Comparison of ENCODE assay signal across 4 cellular contexts in the genomic region with DNA sequence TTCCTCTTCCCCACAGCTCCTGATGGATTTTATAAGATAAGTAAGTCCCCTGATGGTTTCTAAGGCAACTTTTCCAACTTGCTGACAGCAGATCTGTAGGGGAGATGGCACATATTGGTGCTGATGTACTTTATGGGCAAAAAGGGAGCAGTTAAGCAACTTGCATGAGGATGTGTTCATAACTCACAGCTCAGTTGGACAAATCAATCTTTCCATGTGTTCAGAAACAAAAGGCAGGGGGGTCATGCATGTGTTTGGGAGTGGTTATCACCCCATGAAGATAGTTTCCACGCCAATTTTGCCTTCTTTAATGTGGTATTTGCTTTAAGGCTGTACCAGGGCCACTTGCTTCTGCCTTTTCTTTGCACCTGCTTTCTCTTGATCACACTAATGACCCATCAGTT.
TF ChIP-seq lines count a peak whose summit lies in the region.

No MANE protein-coding gene starts in this region.

TF ChIP-seq in SK-N-SH, 30 proteins besides CTCF, POLR2A, EP300 and RAD21:
- no peak for TF ChIP-seq CHD2 (IDR thresholded peaks at IDR 0.05; ENCODE audit: low read length, partially characterized antibody)
- TF ChIP-seq JUND (IDR thresholded peaks at IDR 0.05), result no peak
- no peak for TF ChIP-seq FOXM1 (IDR thresholded peaks at IDR 0.05; ENCODE audit: low read depth)
- no peak for TF ChIP-seq FOXJ3 (CRISPR knock-in tag; IDR thresholded peaks at IDR 0.05)
- TF ChIP-seq RCOR1 (IDR thresholded peaks at IDR 0.05; ENCODE audit: low read length), result no peak
- TF ChIP-seq, protein P1, sequence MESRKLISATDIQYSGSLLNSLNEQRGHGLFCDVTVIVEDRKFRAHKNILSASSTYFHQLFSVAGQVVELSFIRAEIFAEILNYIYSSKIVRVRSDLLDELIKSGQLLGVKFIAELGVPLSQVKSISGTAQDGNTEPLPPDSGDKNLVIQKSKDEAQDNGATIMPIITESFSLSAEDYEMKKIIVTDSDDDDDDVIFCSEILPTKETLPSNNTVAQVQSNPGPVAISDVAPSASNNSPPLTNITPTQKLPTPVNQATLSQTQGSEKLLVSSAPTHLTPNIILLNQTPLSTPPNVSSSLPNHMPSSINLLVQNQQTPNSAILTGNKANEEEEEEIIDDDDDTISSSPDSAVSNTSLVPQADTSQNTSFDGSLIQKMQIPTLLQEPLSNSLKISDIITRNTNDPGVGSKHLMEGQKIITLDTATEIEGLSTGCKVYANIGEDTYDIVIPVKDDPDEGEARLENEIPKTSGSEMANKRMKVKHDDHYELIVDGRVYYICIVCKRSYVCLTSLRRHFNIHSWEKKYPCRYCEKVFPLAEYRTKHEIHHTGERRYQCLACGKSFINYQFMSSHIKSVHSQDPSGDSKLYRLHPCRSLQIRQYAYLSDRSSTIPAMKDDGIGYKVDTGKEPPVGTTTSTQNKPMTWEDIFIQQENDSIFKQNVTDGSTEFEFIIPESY (IDR thresholded peaks at IDR 0.05; ENCODE audit: borderline replicate concordance, low read depth), result no peak
- TF ChIP-seq RXRA (IDR thresholded peaks at IDR 0.05; ENCODE audit: borderline replicate concordance, low read depth), result no peak
- TF ChIP-seq SIN3A (IDR thresholded peaks at IDR 0.05; ENCODE audit: borderline replicate concordance, low read depth, low read length), result no peak
- no peak for TF ChIP-seq GABPA (IDR thresholded peaks at IDR 0.05; ENCODE audit: low read depth)
- no peak for TF ChIP-seq POLR2AphosphoS5 (IDR thresholded peaks at IDR 0.05; ENCODE audit: low read depth, low read length)
- TF ChIP-seq NRF1 (IDR thresholded peaks at IDR 0.05; ENCODE audit: low read depth, low read length), result no peak
TF ChIP-seq in SK-N-SH: peak in this region for 0.

TF ChIP-seq in SK-N-SH treated with all-trans-retinoic acid at 6 μM for 48 hours, 23 proteins besides CTCF, POLR2A, EP300 and RAD21:
- no peak for TF ChIP-seq TCF4 (CRISPR knock-in tag; IDR thresholded peaks at IDR 0.05; ENCODE audit: borderline replicate concordance)

TF ChIP-seq in HEK293T, 16 proteins besides CTCF, POLR2A, EP300 and RAD21:
- TF ChIP-seq NFRKB (IDR thresholded peaks at IDR 0.05) (no peak), LEF1 (IDR thresholded peaks at IDR 0.05; ENCODE audit: borderline replicate concordance) (0 out of 2 replicates have a peak, but pooled peaks have one; percentile 39), BHLHE40 (IDR thresholded peaks at IDR 0.05; ENCODE audit: borderline replicate concordance) (no peak), CTBP1 (IDR thresholded peaks at IDR 0.05; ENCODE audit: borderline replicate concordance) (peak; percentile 92), HDGF (IDR thresholded peaks at IDR 0.05; ENCODE audit: borderline replicate concordance) (no peak), ARNT (IDR thresholded peaks at IDR 0.05) (peak; percentile 31; the same call in 1 of the 2 replicates)
- TF ChIP-seq, protein P2, sequence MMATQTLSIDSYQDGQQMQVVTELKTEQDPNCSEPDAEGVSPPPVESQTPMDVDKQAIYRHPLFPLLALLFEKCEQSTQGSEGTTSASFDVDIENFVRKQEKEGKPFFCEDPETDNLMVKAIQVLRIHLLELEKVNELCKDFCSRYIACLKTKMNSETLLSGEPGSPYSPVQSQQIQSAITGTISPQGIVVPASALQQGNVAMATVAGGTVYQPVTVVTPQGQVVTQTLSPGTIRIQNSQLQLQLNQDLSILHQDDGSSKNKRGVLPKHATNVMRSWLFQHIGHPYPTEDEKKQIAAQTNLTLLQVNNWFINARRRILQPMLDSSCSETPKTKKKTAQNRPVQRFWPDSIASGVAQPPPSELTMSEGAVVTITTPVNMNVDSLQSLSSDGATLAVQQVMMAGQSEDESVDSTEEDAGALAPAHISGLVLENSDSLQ (IDR thresholded peaks at IDR 0.05), result peak; percentile 91

TF ChIP-seq in K562, 482 proteins besides CTCF, POLR2A, EP300 and RAD21:
- TF ChIP-seq RFX1 (IDR thresholded peaks at IDR 0.05) (peak; percentile 23; the same call in 1 of the 2 replicates), HCFC1 (IDR thresholded peaks at IDR 0.05; ENCODE audit: low read depth, low read length) (no peak), CEBPG (CRISPR knock-in tag; IDR thresholded peaks at IDR 0.05) (no peak), CEBPG (tag; conservative IDR thresholded peaks at IDR 0.05 in 1 of 2, IDR thresholded peaks at IDR 0.05 in 1 of 2) (peak in 1 of 2 experiments; percentile 65; a peak in 2 of 4 replicates), CREM (IDR thresholded peaks at IDR 0.05; ENCODE audit: low read depth) (no peak), TGIF2 (CRISPR knock-in tag; IDR thresholded peaks at IDR 0.05) (no peak), ZNF121 (CRISPR knock-in tag; conservative IDR thresholded peaks at IDR 0.05) (no peak), ARID2 (IDR thresholded peaks at IDR 0.05) (no peak), SMARCA4 (IDR thresholded peaks at IDR 0.05) (0 out of 2 replicates have a peak, but pooled peaks have one; percentile 0), HDAC1 (IDR thresholded peaks at IDR 0.05) (no peak), GABPA (tag; conservative IDR thresholded peaks at IDR 0.05; ENCODE audit: low read depth) (0 out of 2 replicates have a peak, but pooled peaks have one; percentile 9), MECOM (CRISPR knock-in tag; IDR thresholded peaks at IDR 0.05) (no peak), MEIS2 (IDR thresholded peaks at IDR 0.05; ENCODE audit: partially characterized antibody) (peak; percentile 84)
- TF ChIP-seq, protein P3, sequence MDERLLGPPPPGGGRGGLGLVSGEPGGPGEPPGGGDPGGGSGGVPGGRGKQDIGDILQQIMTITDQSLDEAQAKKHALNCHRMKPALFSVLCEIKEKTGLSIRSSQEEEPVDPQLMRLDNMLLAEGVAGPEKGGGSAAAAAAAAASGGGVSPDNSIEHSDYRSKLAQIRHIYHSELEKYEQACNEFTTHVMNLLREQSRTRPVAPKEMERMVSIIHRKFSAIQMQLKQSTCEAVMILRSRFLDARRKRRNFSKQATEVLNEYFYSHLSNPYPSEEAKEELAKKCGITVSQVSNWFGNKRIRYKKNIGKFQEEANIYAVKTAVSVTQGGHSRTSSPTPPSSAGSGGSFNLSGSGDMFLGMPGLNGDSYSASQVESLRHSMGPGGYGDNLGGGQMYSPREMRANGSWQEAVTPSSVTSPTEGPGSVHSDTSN (CRISPR knock-in tag; IDR thresholded peaks at IDR 0.05; ENCODE audit: low read depth), result no peak
- TF ChIP-seq, protein P3 (tag; conservative IDR thresholded peaks at IDR 0.05; ENCODE audit: low read depth), result peak; percentile 93
- TF ChIP-seq, protein P4, sequence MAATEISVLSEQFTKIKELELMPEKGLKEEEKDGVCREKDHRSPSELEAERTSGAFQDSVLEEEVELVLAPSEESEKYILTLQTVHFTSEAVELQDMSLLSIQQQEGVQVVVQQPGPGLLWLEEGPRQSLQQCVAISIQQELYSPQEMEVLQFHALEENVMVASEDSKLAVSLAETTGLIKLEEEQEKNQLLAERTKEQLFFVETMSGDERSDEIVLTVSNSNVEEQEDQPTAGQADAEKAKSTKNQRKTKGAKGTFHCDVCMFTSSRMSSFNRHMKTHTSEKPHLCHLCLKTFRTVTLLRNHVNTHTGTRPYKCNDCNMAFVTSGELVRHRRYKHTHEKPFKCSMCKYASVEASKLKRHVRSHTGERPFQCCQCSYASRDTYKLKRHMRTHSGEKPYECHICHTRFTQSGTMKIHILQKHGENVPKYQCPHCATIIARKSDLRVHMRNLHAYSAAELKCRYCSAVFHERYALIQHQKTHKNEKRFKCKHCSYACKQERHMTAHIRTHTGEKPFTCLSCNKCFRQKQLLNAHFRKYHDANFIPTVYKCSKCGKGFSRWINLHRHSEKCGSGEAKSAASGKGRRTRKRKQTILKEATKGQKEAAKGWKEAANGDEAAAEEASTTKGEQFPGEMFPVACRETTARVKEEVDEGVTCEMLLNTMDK (IDR thresholded peaks at IDR 0.05; ENCODE audit: borderline replicate concordance, insufficient read depth, low read depth, low read length, poor library complexity, severe bottlenecking), result no peak
- TF ChIP-seq, protein P5, sequence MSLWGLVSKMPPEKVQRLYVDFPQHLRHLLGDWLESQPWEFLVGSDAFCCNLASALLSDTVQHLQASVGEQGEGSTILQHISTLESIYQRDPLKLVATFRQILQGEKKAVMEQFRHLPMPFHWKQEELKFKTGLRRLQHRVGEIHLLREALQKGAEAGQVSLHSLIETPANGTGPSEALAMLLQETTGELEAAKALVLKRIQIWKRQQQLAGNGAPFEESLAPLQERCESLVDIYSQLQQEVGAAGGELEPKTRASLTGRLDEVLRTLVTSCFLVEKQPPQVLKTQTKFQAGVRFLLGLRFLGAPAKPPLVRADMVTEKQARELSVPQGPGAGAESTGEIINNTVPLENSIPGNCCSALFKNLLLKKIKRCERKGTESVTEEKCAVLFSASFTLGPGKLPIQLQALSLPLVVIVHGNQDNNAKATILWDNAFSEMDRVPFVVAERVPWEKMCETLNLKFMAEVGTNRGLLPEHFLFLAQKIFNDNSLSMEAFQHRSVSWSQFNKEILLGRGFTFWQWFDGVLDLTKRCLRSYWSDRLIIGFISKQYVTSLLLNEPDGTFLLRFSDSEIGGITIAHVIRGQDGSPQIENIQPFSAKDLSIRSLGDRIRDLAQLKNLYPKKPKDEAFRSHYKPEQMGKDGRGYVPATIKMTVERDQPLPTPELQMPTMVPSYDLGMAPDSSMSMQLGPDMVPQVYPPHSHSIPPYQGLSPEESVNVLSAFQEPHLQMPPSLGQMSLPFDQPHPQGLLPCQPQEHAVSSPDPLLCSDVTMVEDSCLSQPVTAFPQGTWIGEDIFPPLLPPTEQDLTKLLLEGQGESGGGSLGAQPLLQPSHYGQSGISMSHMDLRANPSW (CRISPR knock-in tag; IDR thresholded peaks at IDR 0.05), result no peak
- TF ChIP-seq, protein P6, sequence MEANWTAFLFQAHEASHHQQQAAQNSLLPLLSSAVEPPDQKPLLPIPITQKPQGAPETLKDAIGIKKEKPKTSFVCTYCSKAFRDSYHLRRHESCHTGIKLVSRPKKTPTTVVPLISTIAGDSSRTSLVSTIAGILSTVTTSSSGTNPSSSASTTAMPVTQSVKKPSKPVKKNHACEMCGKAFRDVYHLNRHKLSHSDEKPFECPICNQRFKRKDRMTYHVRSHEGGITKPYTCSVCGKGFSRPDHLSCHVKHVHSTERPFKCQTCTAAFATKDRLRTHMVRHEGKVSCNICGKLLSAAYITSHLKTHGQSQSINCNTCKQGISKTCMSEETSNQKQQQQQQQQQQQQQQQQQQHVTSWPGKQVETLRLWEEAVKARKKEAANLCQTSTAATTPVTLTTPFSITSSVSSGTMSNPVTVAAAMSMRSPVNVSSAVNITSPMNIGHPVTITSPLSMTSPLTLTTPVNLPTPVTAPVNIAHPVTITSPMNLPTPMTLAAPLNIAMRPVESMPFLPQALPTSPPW (CRISPR knock-in tag; IDR thresholded peaks at IDR 0.05), result peak; percentile 39; the same call in 1 of the 2 replicates
- TF ChIP-seq, protein P7, sequence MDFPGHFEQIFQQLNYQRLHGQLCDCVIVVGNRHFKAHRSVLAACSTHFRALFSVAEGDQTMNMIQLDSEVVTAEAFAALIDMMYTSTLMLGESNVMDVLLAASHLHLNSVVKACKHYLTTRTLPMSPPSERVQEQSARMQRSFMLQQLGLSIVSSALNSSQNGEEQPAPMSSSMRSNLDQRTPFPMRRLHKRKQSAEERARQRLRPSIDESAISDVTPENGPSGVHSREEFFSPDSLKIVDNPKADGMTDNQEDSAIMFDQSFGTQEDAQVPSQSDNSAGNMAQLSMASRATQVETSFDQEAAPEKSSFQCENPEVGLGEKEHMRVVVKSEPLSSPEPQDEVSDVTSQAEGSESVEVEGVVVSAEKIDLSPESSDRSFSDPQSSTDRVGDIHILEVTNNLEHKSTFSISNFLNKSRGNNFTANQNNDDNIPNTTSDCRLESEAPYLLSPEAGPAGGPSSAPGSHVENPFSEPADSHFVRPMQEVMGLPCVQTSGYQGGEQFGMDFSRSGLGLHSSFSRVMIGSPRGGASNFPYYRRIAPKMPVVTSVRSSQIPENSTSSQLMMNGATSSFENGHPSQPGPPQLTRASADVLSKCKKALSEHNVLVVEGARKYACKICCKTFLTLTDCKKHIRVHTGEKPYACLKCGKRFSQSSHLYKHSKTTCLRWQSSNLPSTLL (IDR thresholded peaks at IDR 0.05), result no peak
